In the genomic region with DNA sequence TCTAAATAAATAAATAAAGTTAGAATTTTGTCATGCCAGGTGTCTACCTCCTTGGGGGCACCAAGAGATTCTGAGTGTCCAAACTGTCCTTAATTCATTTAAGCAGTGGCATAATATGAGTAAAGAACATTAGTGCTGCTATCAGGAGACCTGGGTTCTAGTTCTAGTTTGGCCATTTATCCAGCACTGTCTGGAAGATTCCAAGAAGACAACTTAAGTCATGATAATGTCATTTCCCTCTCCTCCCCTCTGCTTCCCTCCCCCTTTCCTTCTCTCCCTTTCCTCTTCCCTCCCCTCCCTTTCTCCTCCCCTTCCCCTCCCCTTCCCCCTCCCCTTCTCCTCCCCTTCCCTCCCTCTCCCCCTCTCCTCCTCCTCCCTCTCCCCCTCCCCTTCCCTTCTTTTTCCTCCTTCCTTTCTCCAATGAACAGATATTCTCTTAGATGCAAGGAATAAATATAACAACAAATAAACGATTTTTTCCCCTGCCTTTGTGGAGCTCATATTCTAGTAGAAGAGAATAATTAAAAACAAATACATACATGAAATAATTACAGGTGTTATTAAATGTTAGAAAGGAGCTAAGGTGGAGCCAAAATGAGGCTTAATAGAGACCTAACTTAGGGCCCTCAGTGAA, we compare ENCODE assay signal across 28 cellular contexts.
"Had no signal": no experiment of that assay in that cellular context is flagged by ENCODE, and none has a peak within 500 bp of the region (broad histone marks: within the 10 kb centered on the region; RNA-seq: fewer than 3 reads in every experiment).

No MANE protein-coding gene starts in this region.

- H3K27ac ChIP-seq: neural progenitor cell, ovary, parathyroid adenoma, psoas muscle, skin epidermis, spleen, suprapubic skin, testis, tibial artery, transverse colon, upper lobe of right lung, uterus had no signal

- H2AFZ ChIP-seq: neural progenitor cell, parathyroid adenoma had no signal

- H3K4me2 ChIP-seq: neural progenitor cell, smooth muscle cell had no signal

- H3K79me2 ChIP-seq: parathyroid adenoma had no signal

- H3K9me3 ChIP-seq: ovary, psoas muscle, spleen, suprapubic skin, testis, tibial artery, transverse colon, upper lobe of right lung, uterus had no signal

- H3K9ac ChIP-seq: neural progenitor cell, parathyroid adenoma had no signal

- H3K4me1 ChIP-seq: parathyroid adenoma, psoas muscle, spleen, suprapubic skin, testis, tibial artery, transverse colon, upper lobe of right lung, uterus had no signal

- H3K4me3 ChIP-seq: neural progenitor cell, ovary, psoas muscle, skin epidermis, smooth muscle cell, spleen, suprapubic skin, testis, tibial artery, transverse colon, upper lobe of right lung, uterus had no signal

- ATAC-seq: natural killer cell; psoas muscle; right cardiac atrium; sciatic nerve; stimulated activated memory B cell treated with anti-CD40 and anti-IgM and Interleukin-4, amounts not matched to agents 10 μg/mL and 1 μg/mL and 100 μg/mL, for 72 hours; stimulated activated naive CD8-positive, alpha-beta T cell treated with anti-CD3 and anti-CD28 coated beads, Interleukin-15, amount 100 ng/mL, for 72 hours; stimulated activated naive CD8-positive, alpha-beta T cell treated with anti-CD3 and anti-CD28 coated beads, Interleukin-15, Interleukin-2, amounts not matched to agents 100 U/mL and 50 U/mL, for 24 hours; upper lobe of right lung had no signal

- H3K36me3 ChIP-seq: neural progenitor cell, ovary, spleen, suprapubic skin, tibial artery, transverse colon, upper lobe of right lung, uterus had no signal

- H3K27me3 ChIP-seq: neural progenitor cell, ovary, suprapubic skin, testis, tibial artery, transverse colon, upper lobe of right lung, uterus had no signal

- DNase-seq: natural killer cell; occipital lobe; ovary; posterior cingulate gyrus; psoas muscle; right cardiac atrium; spleen; stimulated activated CD4-positive, alpha-beta T cell treated with anti-CD3 and anti-CD28 coated beads, Interleukin-12 subunit alpha, Interleukin-12 subunit beta, amount 100 ng/mL, for 4 hours; stimulated activated CD4-positive, alpha-beta T cell treated with anti-CD3 and anti-CD28 coated beads, Interleukin-1b, Interleukin-23, amount 100 ng/mL, for 48 hours; stimulated activated CD4-positive, alpha-beta T cell treated with anti-CD3 and anti-CD28 coated beads, Interleukin-4, amount 100 ng/mL, for 1 hour; stimulated activated CD4-positive, alpha-beta T cell treated with anti-CD3 and anti-CD28 coated beads, Interleukin-4, amount 100 ng/mL, for 4 hours; stimulated activated CD8-positive, alpha-beta memory T cell treated with anti-CD3 and anti-CD28 coated beads, Interleukin-4, amount 100 ng/mL, for 48 hours; stimulated activated naive CD4-positive, alpha-beta T cell; stimulated activated naive CD8-positive, alpha-beta T cell treated with anti-CD3 and anti-CD28 coated beads, Interleukin-15, amount 100 ng/mL, for 72 hours; stimulated activated naive CD8-positive, alpha-beta T cell treated with anti-CD3 and anti-CD28 coated beads, Interleukin-15, Interleukin-2, amounts not matched to agents 100 U/mL and 50 U/mL, for 24 hours; substantia nigra; testis; tibial artery; transverse colon; upper lobe of right lung; uterus had no signal
